ENCODE assay signal across 8 cellular contexts in the genomic region with DNA sequence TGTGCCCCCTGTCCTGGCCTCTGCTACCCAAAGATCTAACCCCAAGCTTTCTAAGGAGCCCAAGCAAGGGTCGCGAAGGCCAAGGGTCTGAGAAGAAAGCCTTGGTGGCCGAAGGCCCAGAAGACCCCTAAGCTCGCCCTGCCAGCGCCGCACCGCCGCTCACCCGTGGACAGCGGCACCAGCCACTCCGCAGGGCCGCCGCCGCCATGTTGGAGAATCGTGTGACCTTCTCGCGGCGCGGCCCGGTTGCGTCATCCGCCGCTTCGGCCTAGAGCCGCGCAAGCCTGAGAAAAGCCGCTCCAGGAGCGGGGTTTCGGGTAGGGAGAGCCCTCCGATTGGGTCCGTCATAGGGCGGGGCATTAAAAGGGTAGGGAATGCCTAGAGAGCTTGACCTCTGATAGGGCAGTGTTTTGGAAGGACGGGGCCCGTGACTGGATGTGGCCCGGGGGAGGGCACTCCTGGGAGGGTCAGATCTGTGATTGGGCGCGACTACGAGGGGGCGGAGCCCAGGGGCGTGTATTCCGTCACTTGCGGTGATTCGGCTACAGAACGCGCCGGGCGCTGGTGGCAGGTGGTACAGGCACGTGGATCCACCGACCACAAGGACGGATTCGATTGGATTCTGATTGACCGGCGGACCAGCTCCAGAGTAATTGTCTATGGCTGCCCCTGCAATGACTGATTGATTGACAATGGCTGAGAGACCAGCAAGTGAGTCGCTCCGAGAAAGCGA. TPM values are rescaled to one million over a fixed set of nuclear protein-coding genes. Genes with fewer than 3 reads are reported as not detected.
DNase-seq lines count a peak whose midpoint lies in the region; ATAC-seq and TF ChIP-seq lines count a peak whose summit lies in the region.

TSS of gene TIMM44 (minus strand) at position 223 of the 733 bp plus-strand sequence. CDS start at position 208, 15 bp downstream.

- H3K27me3 ChIP-seq in adipocyte (replicated peaks; ENCODE audit: control insufficient read depth, insufficient read depth, low read length) (no peaks in the 10 kb centered on the region), cardiac muscle cell (no peaks in the 10 kb centered on the region), parathyroid adenoma (ENCODE audit: control insufficient read depth, insufficient read depth, low read length) (no peaks in the 10 kb centered on the region), tibial nerve (no peaks in the 10 kb centered on the region)

- peak within 1 kb of the TSS; percentile 100 for H3K4me2 ChIP-seq in parathyroid adenoma (ENCODE audit: low read length)

- H3K36me3 ChIP-seq in adipocyte (ENCODE audit: control insufficient read depth, insufficient read depth, low read length, severe bottlenecking) (peaks cover 22% of the 10 kb centered on the region), cardiac muscle cell (peaks cover 9% of the 10 kb centered on the region), parathyroid adenoma (ENCODE audit: control insufficient read depth, insufficient read depth, low read length) (no peaks in the 10 kb centered on the region), tibial nerve (peaks cover 0 to 27% (median 7%) of the 10 kb centered on the region in 3 donors)

- TF ChIP-seq EP300 in tibial nerve (IDR thresholded peaks at IDR 0.05), result peak; percentile 96 to 98

- DNase-seq in NCI-H1436 (lab: John Stamatoyannopoulos, UW) (peak; percentile 100), T follicular helper cell (ENCODE audit: low read depth) (peak; percentile 97), adipocyte (ENCODE audit: low read depth) (peak; percentile 100), cardiac muscle cell (ENCODE audit: low read depth in 1 of 2, low spot score in 1 of 2) (peak; percentile 100), tibial nerve (ENCODE audit: low spot score in 2 of 2) (peak; percentile 97 to 98)

- H3K27ac ChIP-seq in cardiac muscle cell (peak within 1 kb of the TSS; percentile 99), parathyroid adenoma (peak within 1 kb of the TSS; percentile 90), tibial nerve (peak within 1 kb of the TSS; percentile 95 to 99 (median 98))

- H3K9ac ChIP-seq in adipocyte (ENCODE audit: low read length), result peak within 1 kb of the TSS; percentile 99
- peak within 1 kb of the TSS; percentile 96 for H3K9ac ChIP-seq in parathyroid adenoma

- H3K4me1 ChIP-seq in adipocyte (ENCODE audit: control insufficient read depth, insufficient read depth, low read length) (peaks cover 5% of the 10 kb centered on the region), cardiac muscle cell (ENCODE audit: low read depth) (peaks cover 3% of the 10 kb centered on the region), parathyroid adenoma (no peaks in the 10 kb centered on the region), tibial nerve (peaks cover 0 to 47% (median 6%) of the 10 kb centered on the region in 4 donors)

- H2AFZ ChIP-seq in parathyroid adenoma, result peak within 1 kb of the TSS; percentile 99

- peaks cover 23% of the 10 kb centered on the region for H3K79me2 ChIP-seq in parathyroid adenoma

- WGBS in tibial nerve, 2 donors, result 0% methylated on average over 54 to 55 of the region's 56 CpGs

- peak; percentile 29 to 76 for TF ChIP-seq POLR2A in tibial nerve (IDR thresholded peaks at IDR 0.05)

- H3K9me3 ChIP-seq in adipocyte (ENCODE audit: control insufficient read depth, low read length), result no peaks in the 10 kb centered on the region
- no peaks in the 10 kb centered on the region for H3K9me3 ChIP-seq in cardiac muscle cell (ENCODE audit: low read depth)
- no peaks in the 10 kb centered on the region for H3K9me3 ChIP-seq in parathyroid adenoma (ENCODE audit: control insufficient read depth, low read length)
- H3K9me3 ChIP-seq in tibial nerve, result no peaks in the 10 kb centered on the region

- TF ChIP-seq CTCF in GM12875 (IDR thresholded peaks at IDR 0.05; ENCODE audit: borderline replicate concordance, insufficient read depth, low read depth, low read length) (no peak), cardiac muscle cell (IDR thresholded peaks at IDR 0.05; ENCODE audit: low read depth, low read length) (no peak), parathyroid adenoma (IDR thresholded peaks at IDR 0.05) (no peak), tibial nerve (IDR thresholded peaks at IDR 0.05) (no peak)

- peak; percentile 97 for ATAC-seq in HG02798 (IDR thresholded peaks at IDR 0.05; ENCODE audit: poor library complexity, unreplicated experiment)

- H3K4me3 ChIP-seq in GM12875 (ENCODE audit: low read depth, low read length) (peak within 1 kb of the TSS; percentile 98), adipocyte (ENCODE audit: low read length) (peak within 1 kb of the TSS; percentile 90), cardiac muscle cell (peak within 1 kb of the TSS; percentile 75), parathyroid adenoma (ENCODE audit: low read depth, low read length) (peak within 1 kb of the TSS; percentile 99), tibial nerve (peak within 1 kb of the TSS; percentile 69 to 86 (median 84))

RNA-seq across cellular contexts. Expression of gene TIMM44, which starts in this region (rescaled TPM):
- 77.9 and 92.4 TPM in 2 replicates for total RNA-seq in cardiac muscle cell
- 52.0 and 52.5 TPM in 2 replicates for polyA plus RNA-seq in cardiac muscle cell
- 10 to 100 TPM; 60.1 to 91.3 (median 77.1) TPM for total RNA-seq in tibial nerve

Comparison
In these comparisons a context has a peak if more than half of its experiments do, and no peak if none do; other contexts are left out.
1. Peak in every context shown above with its lines: DNase-seq, ATAC-seq, H3K4me3 ChIP-seq and H3K27ac ChIP-seq.